18 cellular contexts compared by ENCODE assay signal in the genomic region with DNA sequence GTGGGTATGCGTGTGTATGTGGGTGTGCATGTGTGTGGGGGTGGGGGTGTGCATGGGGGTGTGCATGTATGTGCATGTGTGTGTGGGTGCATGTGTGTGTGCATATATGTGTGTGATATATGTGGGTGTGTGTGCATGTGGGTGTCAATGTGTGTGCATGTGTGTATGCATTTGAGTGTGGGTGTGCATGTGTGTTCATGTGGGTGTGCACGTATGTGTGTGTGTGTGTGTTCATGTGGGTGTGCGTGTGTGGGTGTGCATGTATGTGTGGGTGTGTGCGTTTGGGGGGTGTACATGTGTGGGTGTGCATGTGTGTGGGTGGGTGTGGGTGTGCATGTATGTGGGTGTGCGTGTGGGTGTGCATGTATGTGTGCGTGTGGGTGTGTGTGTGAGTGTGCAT.
"Had no signal": no experiment of that assay in that cellular context is flagged by ENCODE, and none has a peak within 500 bp of the region (broad histone marks: within the 10 kb centered on the region; RNA-seq: fewer than 3 reads in every experiment).

No MANE protein-coding gene starts in this region.

- H3K9me3 ChIP-seq: mucosa of descending colon, stomach, suprapubic skin, tibial nerve had no signal

- ATAC-seq: activated CD4-positive, alpha-beta T cell treated with anti-CD3 and anti-CD28 coated beads for 36 hours; activated T-cell treated with anti-CD3 and anti-CD28 coated beads, Interleukin-2, amount 50 U/mL, for 4 hours; left colon; mucosa of descending colon had no signal

- H3K27ac ChIP-seq: spleen, suprapubic skin had no signal

- H3K27me3 ChIP-seq: heart right ventricle, spleen, stomach, suprapubic skin, tibial nerve had no signal

- H3K4me3 ChIP-seq: heart right ventricle, mucosa of descending colon, spleen, stomach, suprapubic skin, tibial nerve had no signal

- H3K4me1 ChIP-seq: spleen, suprapubic skin had no signal

- H3K36me3 ChIP-seq: spleen, suprapubic skin, tibial nerve had no signal

- FAIRE-seq: keratinocyte had no signal

- H3K27me3 Mint-ChIP-seq: activated B cell treated with CpG ODN at 0.5 μM for 24 hours; activated CD4-positive, alpha-beta T cell treated with anti-CD3 and anti-CD28 coated beads for 36 hours had no signal

- DNase-seq: activated B cell treated with CpG ODN at 0.5 μM for 24 hours; activated CD4-positive, alpha-beta T cell treated with anti-CD3 and anti-CD28 coated beads for 36 hours; activated CD4-positive, alpha-beta T cell treated with anti-CD3 and anti-CD28 coated beads, Interleukin-2, amount 50 U/mL, for 48 hours; activated CD8-positive, alpha-beta memory T cell treated with anti-CD3 and anti-CD28 coated beads, Interleukin-2, amount 50 U/mL, for 48 hours; activated naive CD4-positive, alpha-beta T cell treated with Interleukin-2 at 50 U/mL for 16 hours; activated T-cell treated with anti-CD3 and anti-CD28 coated beads, Interleukin-2, amount 50 U/mL, for 4 hours; heart right ventricle; left colon; mucosa of descending colon; retina; spleen; stimulated activated CD4-positive, alpha-beta T cell treated with anti-CD3 and anti-CD28 coated beads, Interleukin-4, amount 100 ng/mL, for 24 hours; stomach; T-helper 9 cell had no signal

- H3K4me1 Mint-ChIP-seq: activated CD4-positive, alpha-beta T cell treated with anti-CD3 and anti-CD28 coated beads for 36 hours had no signal

- H3K27ac Mint-ChIP-seq: activated B cell treated with CpG ODN at 0.5 μM for 24 hours; activated CD4-positive, alpha-beta T cell treated with anti-CD3 and anti-CD28 coated beads for 36 hours; memory B cell had no signal

- H3K4me3 Mint-ChIP-seq: activated B cell treated with CpG ODN at 0.5 μM for 24 hours; activated CD4-positive, alpha-beta T cell treated with anti-CD3 and anti-CD28 coated beads for 36 hours; activated T-cell treated with anti-CD3 and anti-CD28 coated beads, Interleukin-2, amount 50 U/mL, for 4 hours; memory B cell had no signal
